21 cellular contexts compared by ENCODE assay signal in the genomic region with DNA sequence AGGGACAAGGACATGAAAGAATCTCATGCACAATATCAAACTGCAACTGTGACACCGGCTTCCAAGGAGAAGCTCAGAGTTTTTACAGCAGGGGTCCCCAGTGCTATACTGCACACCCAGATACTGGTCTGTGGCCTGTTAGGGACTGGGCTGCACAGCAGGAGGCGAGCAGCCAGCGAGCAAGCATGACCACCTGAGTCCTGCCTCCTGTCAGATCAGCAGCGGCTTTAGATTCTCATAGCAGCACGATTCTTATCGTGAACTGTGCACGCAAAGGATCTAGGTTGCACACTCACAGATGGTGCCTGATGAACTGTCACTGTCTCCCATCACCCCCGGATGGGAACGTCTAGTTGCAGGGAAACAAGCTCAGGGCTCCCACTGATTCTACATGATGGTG. TPM values are rescaled to one million over a fixed set of nuclear protein-coding genes. Genes with fewer than 3 reads are reported as not detected.
"Had no signal": no experiment of that assay in that cellular context is flagged by ENCODE, and none has a peak within 500 bp of the region (broad histone marks: within the 10 kb centered on the region; RNA-seq: fewer than 3 reads in every experiment).

No MANE protein-coding gene starts in this region.

- H3K4me3 Mint-ChIP-seq: activated CD4-positive, alpha-beta memory T cell treated with anti-CD3 and anti-CD28 coated beads, Interleukin-2, amount 10 ng/mL, durations not matched to agents 7 days and 5 days; activated CD4-positive, alpha-beta T cell treated with anti-CD3 and anti-CD28 coated beads for 36 hours; activated naive CD8-positive, alpha-beta T cell treated with anti-CD3 and anti-CD28 coated beads for 36 hours; natural killer cell; stimulated activated naive CD8-positive, alpha-beta T cell treated with anti-CD3 and anti-CD28 coated beads, Interleukin-15, Interleukin-2, amounts not matched to agents 100 ng/mL and 50 ng/mL, for 24 hours had no signal

- H3K27me3 Mint-ChIP-seq: stimulated activated naive CD8-positive, alpha-beta T cell treated with anti-CD3 and anti-CD28 coated beads, Interleukin-15, Interleukin-2, amounts not matched to agents 100 ng/mL and 50 ng/mL, for 24 hours had no signal

- H3K9me3 ChIP-seq: lower lobe of right lung, testis had no signal

- DNase-seq: activated CD4-positive, alpha-beta memory T cell treated with anti-CD3 and anti-CD28 coated beads, Interleukin-2, amount 10 ng/mL, durations not matched to agents 7 days and 5 days; activated CD4-positive, alpha-beta T cell treated with anti-CD3 and anti-CD28 coated beads for 36 hours; activated gamma-delta T cell; activated naive CD8-positive, alpha-beta T cell treated with anti-CD3 and anti-CD28 coated beads for 36 hours; activated T-cell treated with anti-CD3 and anti-CD28 coated beads, Interleukin-2, amount 50 U/mL, for 48 hours; brain microvascular endothelial cell; cerebellar nuclear complex; hippocampal formation; lower lobe of right lung; natural killer cell; nucleus accumbens; stimulated activated CD4-positive, alpha-beta T cell treated with anti-CD3 and anti-CD28 coated beads, Interleukin-2, amount 100 ng/mL, for 48 hours; T1000; testis had no signal

- ATAC-seq: activated CD4-positive, alpha-beta T cell treated with anti-CD3 and anti-CD28 coated beads for 36 hours; lower lobe of right lung; natural killer cell had no signal

- H3K36me3 Mint-ChIP-seq: activated naive CD8-positive, alpha-beta T cell treated with anti-CD3 and anti-CD28 coated beads for 36 hours; natural killer cell had no signal

- H3K27ac ChIP-seq: brain microvascular endothelial cell, lower lobe of right lung, testis had no signal

- H3K9me3 Mint-ChIP-seq: activated CD4-positive, alpha-beta memory T cell treated with anti-CD3 and anti-CD28 coated beads, Interleukin-2, amount 10 ng/mL, durations not matched to agents 7 days and 5 days; activated naive CD8-positive, alpha-beta T cell treated with anti-CD3 and anti-CD28 coated beads for 36 hours; natural killer cell; stimulated activated naive CD8-positive, alpha-beta T cell treated with anti-CD3 and anti-CD28 coated beads, Interleukin-15, Interleukin-2, amounts not matched to agents 100 ng/mL and 50 ng/mL, for 24 hours had no signal

- H3K27me3 ChIP-seq: brain microvascular endothelial cell, testis had no signal

- H3K27ac Mint-ChIP-seq: activated CD4-positive, alpha-beta memory T cell treated with anti-CD3 and anti-CD28 coated beads, Interleukin-2, amount 10 ng/mL, durations not matched to agents 7 days and 5 days; activated CD4-positive, alpha-beta T cell treated with anti-CD3 and anti-CD28 coated beads for 36 hours; activated naive CD8-positive, alpha-beta T cell treated with anti-CD3 and anti-CD28 coated beads for 36 hours; natural killer cell; stimulated activated naive CD8-positive, alpha-beta T cell treated with anti-CD3 and anti-CD28 coated beads, Interleukin-15, Interleukin-2, amounts not matched to agents 100 ng/mL and 50 ng/mL, for 24 hours had no signal

- H3K4me3 ChIP-seq: lower lobe of right lung, testis had no signal

- H3K36me3 ChIP-seq: brain microvascular endothelial cell, lower lobe of right lung had no signal

RNA-seq across cellular contexts. Expression of a gene that starts 23.9 kb away (rescaled TPM):
- total RNA-seq: activated CD4-positive, alpha-beta memory T cell treated with anti-CD3 and anti-CD28 coated beads, Interleukin-2, amount 10 ng/mL, durations not matched to agents 7 days and 5 days; dermis microvascular lymphatic vessel endothelial cell; glomerular endothelial cell; lower lobe of right lung; mononuclear cell; natural killer cell; posterior vena cava had no signal
- polyA plus RNA-seq: esophagus had no signal

RNA-seq across cellular contexts. Expression of a gene that starts 31.8 kb away (rescaled TPM):
- total RNA-seq: activated CD4-positive, alpha-beta memory T cell treated with anti-CD3 and anti-CD28 coated beads, Interleukin-2, amount 10 ng/mL, durations not matched to agents 7 days and 5 days; dermis microvascular lymphatic vessel endothelial cell; glomerular endothelial cell; lower lobe of right lung; posterior vena cava; urinary bladder had no signal
- polyA plus RNA-seq: esophagus, urinary bladder had no signal

RNA-seq across cellular contexts. Expression of a gene that starts 33.6 kb away (rescaled TPM):
- total RNA-seq: lower lobe of right lung, posterior vena cava, testis, urinary bladder had no signal

RNA-seq across cellular contexts. Expression of a gene that starts 42.4 kb away (rescaled TPM):
- total RNA-seq: dermis microvascular lymphatic vessel endothelial cell, glomerular endothelial cell, lower lobe of right lung had no signal
- polyA plus RNA-seq: esophagus had no signal
